Comparison of ENCODE assay signal across 33 cellular contexts in genomic region chrX:79511799-79512198, GRCh38.
"Had no signal": no experiment of that assay in that cellular context is flagged by ENCODE, and none has a peak within 500 bp of the region (broad histone marks: within the 10 kb centered on the region; RNA-seq: fewer than 3 reads in every experiment).

No MANE protein-coding gene starts in this region.

- H3K36me3 ChIP-seq: adrenal gland, cardiac muscle cell had no signal

- H3K27ac ChIP-seq: adrenal gland, cardiac muscle cell, VCaP had no signal

- FAIRE-seq: bronchial epithelial cell, TTC549 had no signal

- H3K4me3 ChIP-seq: adrenal gland, cardiac muscle cell had no signal

- H3K27me3 ChIP-seq: cardiac muscle cell had no signal

- DNase-seq: activated B cell treated with CpG ODN at 0.5 μM for 24 hours; activated CD4-positive, alpha-beta memory T cell treated with anti-CD3 and anti-CD28 coated beads for 36 hours; activated CD4-positive, alpha-beta T cell treated with anti-CD3 and anti-CD28 coated beads for 4 hours; activated CD4-positive, alpha-beta T cell treated with anti-CD3 and anti-CD28 coated beads, Interleukin-2, amount 10 ng/mL, durations not matched to agents 24 days and 14 days; activated CD4-positive, alpha-beta T cell treated with anti-CD3 and anti-CD28 coated beads, Interleukin-2, amount 50 U/mL, for 1 hour; activated CD4-positive, alpha-beta T cell treated with anti-CD3 and anti-CD28 coated beads, Interleukin-2, amount 50 U/mL, for 4 hours; activated CD4-positive, CD25-positive, alpha-beta regulatory T cell treated with anti-CD3 and anti-CD28 coated beads, Interleukin-2, amount 50 U/mL, for 72 hours; activated CD8-positive, alpha-beta memory T cell treated with anti-CD3 and anti-CD28 coated beads, Interleukin-2, amount 50 U/mL, for 4 hours; activated CD8-positive, alpha-beta T cell treated with anti-CD3 and anti-CD28 coated beads for 36 hours; activated effector memory CD4-positive, alpha-beta T cell treated with anti-CD3 and anti-CD28 coated beads, Interleukin-2, amount 50 U/mL, for 16 hours; activated gamma-delta T cell treated with Interleukin-2 at 50 U/mL for 16 hours; activated naive CD4-positive, alpha-beta T cell; activated naive CD4-positive, alpha-beta T cell treated with anti-CD3 and anti-CD28 coated beads for 36 hours; activated naive CD4-positive, alpha-beta T cell treated with anti-CD3 and anti-CD28 coated beads, Interleukin-2, amount 50 U/mL, for 16 hours; activated naive CD8-positive, alpha-beta T cell treated with anti-CD3 and anti-CD28 coated beads for 36 hours; activated T-cell treated with anti-CD3 and anti-CD28 coated beads for 4 hours; activated T-cell treated with anti-CD3 and anti-CD28 coated beads, Interleukin-2, amount 50 U/mL, for 1 hour; activated T-cell treated with anti-CD3 and anti-CD28 coated beads, Interleukin-2, amount 50 U/mL, for 4 hours; activated T-cell treated with anti-CD3 and anti-CD28 coated beads, Interleukin-2, amount 50 U/mL, for 72 hours; adrenal gland; amniotic stem cell; aorta; caudate nucleus; cerebellar nuclear complex; T-helper 1 cell; T-helper 2 cell; T-helper 9 cell had no signal

- H3K9me3 ChIP-seq: adrenal gland had no signal

- H3K4me1 ChIP-seq: adrenal gland had no signal

- ATAC-seq: activated CD8-positive, alpha-beta T cell treated with anti-CD3 and anti-CD28 coated beads for 36 hours; activated naive CD4-positive, alpha-beta T cell treated with anti-CD3 and anti-CD28 coated beads, Interleukin-2, amount 50 U/mL, for 72 hours; activated T-cell treated with anti-CD3 and anti-CD28 coated beads, Interleukin-2, amount 50 U/mL, for 4 hours; activated T-cell treated with anti-CD3 and anti-CD28 coated beads, Interleukin-2, amount 50 U/mL, for 72 hours; activated T-helper 17 cell treated with anti-CD3 and anti-CD28 coated beads, Interleukin-2, amount 50 U/mL, for 72 hours had no signal
